ENCODE assay signal across 1 cellular context in the genomic region with DNA sequence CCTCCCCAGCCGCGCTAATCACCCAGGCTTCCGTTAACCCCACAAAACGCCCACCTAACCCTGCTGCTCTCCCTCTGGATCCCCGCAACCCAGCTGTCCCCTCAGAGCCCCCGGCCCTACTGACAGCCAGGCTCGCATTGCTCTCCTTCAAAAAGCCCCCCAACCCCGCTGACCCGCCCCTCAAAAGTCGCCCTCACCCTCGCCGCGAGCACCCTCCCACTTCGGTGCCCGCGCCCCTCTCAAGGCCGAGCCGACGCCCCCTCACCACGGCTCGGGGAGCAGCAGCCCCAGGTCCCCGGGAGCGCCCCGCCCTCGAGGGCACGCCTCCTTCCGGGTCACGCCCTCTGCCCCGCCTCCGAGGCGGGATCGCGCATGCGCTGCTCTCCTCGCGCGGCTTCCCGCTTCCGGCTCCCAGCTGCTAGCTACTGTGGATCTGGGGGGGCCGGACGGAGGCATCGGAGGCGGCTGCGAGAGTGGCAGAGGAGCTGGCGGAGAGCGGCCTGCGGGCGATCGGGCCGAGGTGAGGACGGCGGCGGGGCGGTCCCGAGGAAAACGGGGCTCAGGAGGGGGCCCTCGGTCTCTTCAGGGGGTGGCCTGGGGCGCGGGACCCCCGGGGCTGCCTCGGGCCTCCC.
A peak's percentile ranks its signal among the peaks of the same experiment; 100 is the strongest.
TF ChIP-seq lines count a peak whose summit lies in the region.

No MANE protein-coding gene starts in this region.

TF ChIP-seq in HepG2, 621 proteins besides CTCF, POLR2A, EP300 and RAD21 (continued from another document and continues in another):
- TF ChIP-seq, protein P1, sequence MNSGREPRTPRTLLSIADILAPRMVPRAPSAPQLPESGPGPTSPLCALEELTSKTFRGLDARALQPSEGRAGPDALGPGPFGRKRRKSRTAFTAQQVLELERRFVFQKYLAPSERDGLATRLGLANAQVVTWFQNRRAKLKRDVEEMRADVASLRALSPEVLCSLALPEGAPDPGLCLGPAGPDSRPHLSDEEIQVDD (CRISPR knock-in tag; IDR thresholded peaks at IDR 0.05; ENCODE audit: borderline replicate concordance) = no peak
- TF ChIP-seq ZNF256 (CRISPR knock-in tag; conservative IDR thresholded peaks at IDR 0.05) (no peak), PHB2 (IDR thresholded peaks at IDR 0.05; ENCODE audit: partially characterized antibody) (no peak), KDM2A (CRISPR knock-in tag; IDR thresholded peaks at IDR 0.05; ENCODE audit: borderline replicate concordance, low read depth) (peak; percentile 41; the same call in 1 of the 2 replicates), CENPT (CRISPR knock-in tag; IDR thresholded peaks at IDR 0.05; ENCODE audit: low read depth) (no peak), ZNF644 (CRISPR knock-in tag; IDR thresholded peaks at IDR 0.05; ENCODE audit: low read depth) (no peak), MIXL1 (CRISPR knock-in tag; IDR thresholded peaks at IDR 0.05) (no peak), SRSF9 (IDR thresholded peaks at IDR 0.05; ENCODE audit: borderline replicate concordance, insufficient read depth, low read depth, low read length, poor library complexity, severe bottlenecking) (no peak), ZNF44 (CRISPR knock-in tag; IDR thresholded peaks at IDR 0.05) (no peak), NFE2L2 (IDR thresholded peaks at IDR 0.05; ENCODE audit: low read length) (no peak), ASH2L (IDR thresholded peaks at IDR 0.05; ENCODE audit: insufficient read length, low read depth, low read length) (peak; percentile 34), SNAI1 (CRISPR knock-in tag; IDR thresholded peaks at IDR 0.05; ENCODE audit: borderline replicate concordance) (no peak), JARID2 (CRISPR knock-in tag; IDR thresholded peaks at IDR 0.05; ENCODE audit: insufficient replicate concordance) (no peak), ERF (CRISPR knock-in tag; IDR thresholded peaks at IDR 0.05) (peak; percentile 57; the same call in 1 of the 2 replicates), TSC22D2 (CRISPR knock-in tag; IDR thresholded peaks at IDR 0.05; ENCODE audit: borderline replicate concordance) (0 out of 2 replicates have a peak, but pooled peaks have one; percentile 60), ZNF766 (CRISPR knock-in tag; IDR thresholded peaks at IDR 0.05; ENCODE audit: borderline replicate concordance) (no peak), GATAD2A (CRISPR knock-in tag; IDR thresholded peaks at IDR 0.05) (0 out of 2 replicates have a peak, but pooled peaks have one; percentile 29), ZNF30 (CRISPR knock-in tag; IDR thresholded peaks at IDR 0.05) (no peak), DNMT3B (CRISPR knock-in tag; conservative IDR thresholded peaks at IDR 0.05) (no peak), SOX5 (CRISPR knock-in tag; IDR thresholded peaks at IDR 0.05; ENCODE audit: borderline replicate concordance) (no peak), ARNTL (CRISPR knock-in tag; IDR thresholded peaks at IDR 0.05) (no peak), PTBP1 (IDR thresholded peaks at IDR 0.05; ENCODE audit: low read depth, low read length, poor library complexity, severe bottlenecking) (no peak), PAX8 (CRISPR knock-in tag; IDR thresholded peaks at IDR 0.05; ENCODE audit: borderline replicate concordance) (no peak), NR2F6 (IDR thresholded peaks at IDR 0.05) (no peak), NR2F6 (CRISPR knock-in tag; IDR thresholded peaks at IDR 0.05) (0 out of 2 replicates have a peak, but pooled peaks have one; percentile 54), NKX3-1 (CRISPR knock-in tag; IDR thresholded peaks at IDR 0.05) (no peak), ZSCAN9 (CRISPR knock-in tag; IDR thresholded peaks at IDR 0.05; ENCODE audit: borderline replicate concordance) (no peak), ZNF562 (CRISPR knock-in tag; IDR thresholded peaks at IDR 0.05; ENCODE audit: borderline replicate concordance) (no peak), ZSCAN29 (CRISPR knock-in tag; conservative IDR thresholded peaks at IDR 0.05) (no peak), ZNF225 (CRISPR knock-in tag; IDR thresholded peaks at IDR 0.05) (no peak), KMT2B (CRISPR knock-in tag; IDR thresholded peaks at IDR 0.05) (peak; percentile 41; the same call in 1 of the 2 replicates), CBX5 (CRISPR knock-in tag; IDR thresholded peaks at IDR 0.05; ENCODE audit: borderline replicate concordance) (no peak), ARNT (IDR thresholded peaks at IDR 0.05) (no peak), ZNF451 (CRISPR knock-in tag; IDR thresholded peaks at IDR 0.05) (no peak; the same call in 1 of the 2 replicates), MEF2D (CRISPR knock-in tag; IDR thresholded peaks at IDR 0.05) (no peak), HMG20B (CRISPR knock-in tag; conservative IDR thresholded peaks at IDR 0.05) (no peak), ZNF207 (IDR thresholded peaks at IDR 0.05; ENCODE audit: borderline replicate concordance) (no peak)
- TF ChIP-seq, protein P2, sequence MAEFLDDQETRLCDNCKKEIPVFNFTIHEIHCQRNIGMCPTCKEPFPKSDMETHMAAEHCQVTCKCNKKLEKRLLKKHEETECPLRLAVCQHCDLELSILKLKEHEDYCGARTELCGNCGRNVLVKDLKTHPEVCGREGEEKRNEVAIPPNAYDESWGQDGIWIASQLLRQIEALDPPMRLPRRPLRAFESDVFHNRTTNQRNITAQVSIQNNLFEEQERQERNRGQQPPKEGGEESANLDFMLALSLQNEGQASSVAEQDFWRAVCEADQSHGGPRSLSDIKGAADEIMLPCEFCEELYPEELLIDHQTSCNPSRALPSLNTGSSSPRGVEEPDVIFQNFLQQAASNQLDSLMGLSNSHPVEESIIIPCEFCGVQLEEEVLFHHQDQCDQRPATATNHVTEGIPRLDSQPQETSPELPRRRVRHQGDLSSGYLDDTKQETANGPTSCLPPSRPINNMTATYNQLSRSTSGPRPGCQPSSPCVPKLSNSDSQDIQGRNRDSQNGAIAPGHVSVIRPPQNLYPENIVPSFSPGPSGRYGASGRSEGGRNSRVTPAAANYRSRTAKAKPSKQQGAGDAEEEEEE (CRISPR knock-in tag; IDR thresholded peaks at IDR 0.05; ENCODE audit: borderline replicate concordance) = no peak
- TF ChIP-seq, protein P3, sequence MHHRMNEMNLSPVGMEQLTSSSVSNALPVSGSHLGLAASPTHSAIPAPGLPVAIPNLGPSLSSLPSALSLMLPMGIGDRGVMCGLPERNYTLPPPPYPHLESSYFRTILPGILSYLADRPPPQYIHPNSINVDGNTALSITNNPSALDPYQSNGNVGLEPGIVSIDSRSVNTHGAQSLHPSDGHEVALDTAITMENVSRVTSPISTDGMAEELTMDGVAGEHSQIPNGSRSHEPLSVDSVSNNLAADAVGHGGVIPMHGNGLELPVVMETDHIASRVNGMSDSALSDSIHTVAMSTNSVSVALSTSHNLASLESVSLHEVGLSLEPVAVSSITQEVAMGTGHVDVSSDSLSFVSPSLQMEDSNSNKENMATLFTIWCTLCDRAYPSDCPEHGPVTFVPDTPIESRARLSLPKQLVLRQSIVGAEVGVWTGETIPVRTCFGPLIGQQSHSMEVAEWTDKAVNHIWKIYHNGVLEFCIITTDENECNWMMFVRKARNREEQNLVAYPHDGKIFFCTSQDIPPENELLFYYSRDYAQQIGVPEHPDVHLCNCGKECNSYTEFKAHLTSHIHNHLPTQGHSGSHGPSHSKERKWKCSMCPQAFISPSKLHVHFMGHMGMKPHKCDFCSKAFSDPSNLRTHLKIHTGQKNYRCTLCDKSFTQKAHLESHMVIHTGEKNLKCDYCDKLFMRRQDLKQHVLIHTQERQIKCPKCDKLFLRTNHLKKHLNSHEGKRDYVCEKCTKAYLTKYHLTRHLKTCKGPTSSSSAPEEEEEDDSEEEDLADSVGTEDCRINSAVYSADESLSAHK (CRISPR knock-in tag; IDR thresholded peaks at IDR 0.05; ENCODE audit: borderline replicate concordance) = no peak
- TF ChIP-seq, protein P4, sequence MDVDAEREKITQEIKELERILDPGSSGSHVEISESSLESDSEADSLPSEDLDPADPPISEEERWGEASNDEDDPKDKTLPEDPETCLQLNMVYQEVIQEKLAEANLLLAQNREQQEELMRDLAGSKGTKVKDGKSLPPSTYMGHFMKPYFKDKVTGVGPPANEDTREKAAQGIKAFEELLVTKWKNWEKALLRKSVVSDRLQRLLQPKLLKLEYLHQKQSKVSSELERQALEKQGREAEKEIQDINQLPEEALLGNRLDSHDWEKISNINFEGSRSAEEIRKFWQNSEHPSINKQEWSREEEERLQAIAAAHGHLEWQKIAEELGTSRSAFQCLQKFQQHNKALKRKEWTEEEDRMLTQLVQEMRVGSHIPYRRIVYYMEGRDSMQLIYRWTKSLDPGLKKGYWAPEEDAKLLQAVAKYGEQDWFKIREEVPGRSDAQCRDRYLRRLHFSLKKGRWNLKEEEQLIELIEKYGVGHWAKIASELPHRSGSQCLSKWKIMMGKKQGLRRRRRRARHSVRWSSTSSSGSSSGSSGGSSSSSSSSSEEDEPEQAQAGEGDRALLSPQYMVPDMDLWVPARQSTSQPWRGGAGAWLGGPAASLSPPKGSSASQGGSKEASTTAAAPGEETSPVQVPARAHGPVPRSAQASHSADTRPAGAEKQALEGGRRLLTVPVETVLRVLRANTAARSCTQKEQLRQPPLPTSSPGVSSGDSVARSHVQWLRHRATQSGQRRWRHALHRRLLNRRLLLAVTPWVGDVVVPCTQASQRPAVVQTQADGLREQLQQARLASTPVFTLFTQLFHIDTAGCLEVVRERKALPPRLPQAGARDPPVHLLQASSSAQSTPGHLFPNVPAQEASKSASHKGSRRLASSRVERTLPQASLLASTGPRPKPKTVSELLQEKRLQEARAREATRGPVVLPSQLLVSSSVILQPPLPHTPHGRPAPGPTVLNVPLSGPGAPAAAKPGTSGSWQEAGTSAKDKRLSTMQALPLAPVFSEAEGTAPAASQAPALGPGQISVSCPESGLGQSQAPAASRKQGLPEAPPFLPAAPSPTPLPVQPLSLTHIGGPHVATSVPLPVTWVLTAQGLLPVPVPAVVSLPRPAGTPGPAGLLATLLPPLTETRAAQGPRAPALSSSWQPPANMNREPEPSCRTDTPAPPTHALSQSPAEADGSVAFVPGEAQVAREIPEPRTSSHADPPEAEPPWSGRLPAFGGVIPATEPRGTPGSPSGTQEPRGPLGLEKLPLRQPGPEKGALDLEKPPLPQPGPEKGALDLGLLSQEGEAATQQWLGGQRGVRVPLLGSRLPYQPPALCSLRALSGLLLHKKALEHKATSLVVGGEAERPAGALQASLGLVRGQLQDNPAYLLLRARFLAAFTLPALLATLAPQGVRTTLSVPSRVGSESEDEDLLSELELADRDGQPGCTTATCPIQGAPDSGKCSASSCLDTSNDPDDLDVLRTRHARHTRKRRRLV (CRISPR knock-in tag; IDR thresholded peaks at IDR 0.05) = no peak
- TF ChIP-seq, protein P5, sequence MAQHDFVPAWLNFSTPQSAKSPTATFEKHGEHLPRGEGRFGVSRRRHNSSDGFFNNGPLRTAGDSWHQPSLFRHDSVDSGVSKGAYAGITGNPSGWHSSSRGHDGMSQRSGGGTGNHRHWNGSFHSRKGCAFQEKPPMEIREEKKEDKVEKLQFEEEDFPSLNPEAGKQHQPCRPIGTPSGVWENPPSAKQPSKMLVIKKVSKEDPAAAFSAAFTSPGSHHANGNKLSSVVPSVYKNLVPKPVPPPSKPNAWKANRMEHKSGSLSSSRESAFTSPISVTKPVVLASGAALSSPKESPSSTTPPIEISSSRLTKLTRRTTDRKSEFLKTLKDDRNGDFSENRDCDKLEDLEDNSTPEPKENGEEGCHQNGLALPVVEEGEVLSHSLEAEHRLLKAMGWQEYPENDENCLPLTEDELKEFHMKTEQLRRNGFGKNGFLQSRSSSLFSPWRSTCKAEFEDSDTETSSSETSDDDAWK (CRISPR knock-in tag; IDR thresholded peaks at IDR 0.05) = no peak
- TF ChIP-seq, protein P6, sequence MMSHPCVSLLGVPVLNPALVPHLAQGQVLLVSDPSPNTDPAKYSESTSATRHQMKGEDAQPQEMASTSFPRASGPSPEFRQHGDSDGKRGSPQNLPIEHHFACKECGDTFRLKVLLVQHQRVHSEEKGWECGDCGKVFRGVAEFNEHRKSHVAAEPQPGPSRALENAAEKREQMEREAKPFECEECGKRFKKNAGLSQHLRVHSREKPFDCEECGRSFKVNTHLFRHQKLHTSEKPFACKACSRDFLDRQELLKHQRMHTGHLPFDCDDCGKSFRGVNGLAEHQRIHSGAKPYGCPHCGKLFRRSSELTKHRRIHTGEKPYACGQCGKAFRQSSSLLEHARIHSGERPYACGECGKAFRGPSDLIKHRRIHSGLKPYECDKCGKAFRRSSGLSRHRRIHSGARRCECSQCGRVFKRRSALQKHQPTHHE (CRISPR knock-in tag; IDR thresholded peaks at IDR 0.05; ENCODE audit: borderline replicate concordance) = no peak
- TF ChIP-seq, protein P7, sequence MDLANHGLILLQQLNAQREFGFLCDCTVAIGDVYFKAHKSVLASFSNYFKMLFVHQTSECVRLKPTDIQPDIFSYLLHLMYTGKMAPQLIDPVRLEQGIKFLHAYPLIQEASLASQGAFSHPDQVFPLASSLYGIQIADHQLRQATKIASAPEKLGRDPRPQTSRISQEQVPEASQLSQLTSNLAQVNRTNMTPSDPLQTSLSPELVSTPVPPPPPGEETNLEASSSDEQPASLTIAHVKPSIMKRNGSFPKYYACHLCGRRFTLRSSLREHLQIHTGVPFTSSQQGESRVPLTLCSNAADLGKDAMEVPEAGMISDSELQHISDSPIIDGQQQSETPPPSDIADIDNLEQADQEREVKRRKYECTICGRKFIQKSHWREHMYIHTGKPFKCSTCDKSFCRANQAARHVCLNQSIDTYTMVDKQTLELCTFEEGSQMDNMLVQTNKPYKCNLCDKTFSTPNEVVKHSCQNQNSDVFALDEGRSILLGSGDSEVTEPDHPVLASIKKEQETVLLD (CRISPR knock-in tag; IDR thresholded peaks at IDR 0.05; ENCODE audit: low read depth) = no peak
- TF ChIP-seq, protein P8, sequence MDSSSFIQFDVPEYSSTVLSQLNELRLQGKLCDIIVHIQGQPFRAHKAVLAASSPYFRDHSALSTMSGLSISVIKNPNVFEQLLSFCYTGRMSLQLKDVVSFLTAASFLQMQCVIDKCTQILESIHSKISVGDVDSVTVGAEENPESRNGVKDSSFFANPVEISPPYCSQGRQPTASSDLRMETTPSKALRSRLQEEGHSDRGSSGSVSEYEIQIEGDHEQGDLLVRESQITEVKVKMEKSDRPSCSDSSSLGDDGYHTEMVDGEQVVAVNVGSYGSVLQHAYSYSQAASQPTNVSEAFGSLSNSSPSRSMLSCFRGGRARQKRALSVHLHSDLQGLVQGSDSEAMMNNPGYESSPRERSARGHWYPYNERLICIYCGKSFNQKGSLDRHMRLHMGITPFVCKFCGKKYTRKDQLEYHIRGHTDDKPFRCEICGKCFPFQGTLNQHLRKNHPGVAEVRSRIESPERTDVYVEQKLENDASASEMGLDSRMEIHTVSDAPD (CRISPR knock-in tag; IDR thresholded peaks at IDR 0.05) = no peak
- TF ChIP-seq, protein P9, sequence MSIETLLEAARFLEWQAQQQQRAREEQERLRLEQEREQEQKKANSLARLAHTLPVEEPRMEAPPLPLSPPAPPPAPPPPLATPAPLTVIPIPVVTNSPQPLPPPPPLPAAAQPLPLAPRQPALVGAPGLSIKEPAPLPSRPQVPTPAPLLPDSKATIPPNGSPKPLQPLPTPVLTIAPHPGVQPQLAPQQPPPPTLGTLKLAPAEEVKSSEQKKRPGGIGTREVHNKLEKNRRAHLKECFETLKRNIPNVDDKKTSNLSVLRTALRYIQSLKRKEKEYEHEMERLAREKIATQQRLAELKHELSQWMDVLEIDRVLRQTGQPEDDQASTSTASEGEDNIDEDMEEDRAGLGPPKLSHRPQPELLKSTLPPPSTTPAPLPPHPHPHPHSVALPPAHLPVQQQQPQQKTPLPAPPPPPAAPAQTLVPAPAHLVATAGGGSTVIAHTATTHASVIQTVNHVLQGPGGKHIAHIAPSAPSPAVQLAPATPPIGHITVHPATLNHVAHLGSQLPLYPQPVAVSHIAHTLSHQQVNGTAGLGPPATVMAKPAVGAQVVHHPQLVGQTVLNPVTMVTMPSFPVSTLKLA (IDR thresholded peaks at IDR 0.05) = peak; percentile 29
